23 cellular contexts compared by ENCODE assay signal in the genomic region with DNA sequence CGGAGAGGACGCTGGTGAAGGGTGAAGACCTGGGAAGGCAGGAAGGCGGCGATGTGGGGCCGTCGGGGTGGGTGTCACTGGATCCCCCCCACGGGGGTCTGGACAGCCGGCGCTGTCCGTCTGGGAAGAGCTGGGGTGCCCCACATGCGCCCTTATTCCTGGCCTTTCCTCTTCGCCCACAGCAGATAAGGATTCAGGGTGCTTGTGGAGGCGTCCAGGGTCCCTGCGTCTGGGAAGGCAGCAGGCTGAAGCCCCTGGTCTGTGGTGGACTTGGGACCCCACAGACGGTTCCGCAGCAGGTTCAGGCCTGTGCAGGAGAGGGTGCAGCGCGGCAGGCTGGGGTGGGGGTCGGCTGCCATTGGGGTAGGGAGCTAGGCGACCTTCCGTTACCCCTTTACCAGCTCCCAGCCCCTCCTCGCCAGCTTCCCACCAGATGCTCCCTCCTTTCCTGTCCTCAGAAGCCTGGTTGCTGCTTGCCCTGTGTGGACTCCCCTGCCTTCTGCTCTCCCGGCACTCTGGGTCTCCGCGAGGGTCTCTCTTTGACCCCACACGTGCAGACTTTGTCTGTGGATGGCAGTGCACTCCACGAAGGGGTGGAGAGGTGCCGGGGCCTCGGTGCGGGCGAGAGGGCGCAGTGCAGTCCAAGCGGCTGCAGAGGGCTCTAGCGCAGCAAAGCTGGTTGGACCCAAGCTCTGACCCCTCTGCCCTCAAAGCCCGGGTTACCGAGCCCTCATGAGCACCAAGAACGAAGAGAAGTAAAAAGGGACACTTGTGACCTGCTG. TPM values are rescaled to one million over a fixed set of nuclear protein-coding genes. Genes with fewer than 3 reads are reported as not detected.
A peak's percentile ranks its signal among the peaks of the same experiment; 100 is the strongest.
DNase-seq lines count a peak whose midpoint lies in the region; ATAC-seq, FAIRE-seq and TF ChIP-seq lines count a peak whose summit lies in the region.
"Had no signal": no experiment of that assay in that cellular context is flagged by ENCODE, and none has a peak within 500 bp of the region (broad histone marks: within the 10 kb centered on the region; RNA-seq: fewer than 3 reads in every experiment).

No MANE protein-coding gene starts in this region.

- no peaks in the 10 kb centered on the region for H3K36me3 ChIP-seq in Panc1 (ENCODE audit: control insufficient read depth, insufficient read depth, low read length)
- H3K36me3 ChIP-seq in endothelial cell of umbilical vein (ENCODE audit: control insufficient read depth in 2 of 2, extremely low read depth in 1 of 2, insufficient read depth in 2 of 2, low read length in 2 of 2), result no peaks in the 10 kb centered on the region
- H3K36me3 ChIP-seq in psoas muscle (ENCODE audit: insufficient read depth in 1 of 2, low read depth in 1 of 2), result no peaks in the 10 kb centered on the region
- H3K36me3 ChIP-seq: pancreas had no signal

- DNase-seq in SKM-1 treated with dmso at 0.1 percent for 144 hours (lab: John Stamatoyannopoulos, UW; ENCODE audit: unreplicated experiment), result peak; percentile 30
- no peak for DNase-seq in SKM-1 (lab: John Stamatoyannopoulos, UW; ENCODE audit: unreplicated experiment)
- no peak for DNase-seq in Panc1 (ENCODE audit: low read depth, low spot score)
- no peak for DNase-seq in endothelial cell of umbilical vein (ENCODE audit: low read depth, low spot score)
- no peak for DNase-seq in psoas muscle
- no peak for DNase-seq in NCI-H187 (lab: John Stamatoyannopoulos, UW)
- DNase-seq in kidney tubule cell (ENCODE audit: low spot score), result no peak
- DNase-seq: amygdala; CD4-positive, alpha-beta T cell; EL; IMR-90; kidney; mucosa of descending colon; NCI-H1105; NK-92 treated with Interleukin-12 subunit alpha and Interleukin-12 subunit beta, amount 100 ng/mL, for 24 hours; pancreas had no signal

- POLR2A ChIA-PET in Panc1 (lab: Charles Lee), result interaction anchor here (0.5 to 0.7 kb wide), 2 partner anchors 177 to 316 kb away, joined by 3 to 17 read pairs; no protein-coding TSS in a partner anchor
- POLR2A ChIA-PET in endothelial cell of umbilical vein (lab: Charles Lee), result no interaction called here

- dilution Hi-C loops in endothelial cell of umbilical vein (cut with MboI; ENCODE audit: extremely low pct_ligation_motif_present, low sequenced_read_pairs), result no loop called here

- H3K9me3 ChIP-seq in Panc1 (ENCODE audit: control insufficient read depth, insufficient read depth, low read depth, low read length) (no peaks in the 10 kb centered on the region), endothelial cell of umbilical vein (replicated peaks; ENCODE audit: control insufficient read depth, insufficient read depth, low read length) (no peaks in the 10 kb centered on the region), psoas muscle (no peaks in the 10 kb centered on the region)
- H3K9me3 ChIP-seq: mucosa of descending colon, pancreas had no signal

- ATAC-seq in Panc1 (peak; percentile 20), psoas muscle (peak in 3 of 4 donors; percentile 36 to 68 (median 68)), HG03439 (IDR thresholded peaks at IDR 0.05; ENCODE audit: unreplicated experiment) (no peak)
- ATAC-seq: mucosa of descending colon; stimulated activated memory B cell treated with anti-CD40 and anti-IgM and Interleukin-4, amounts not matched to agents 10 μg/mL and 1 μg/mL and 100 μg/mL, for 72 hours had no signal

- in situ Hi-C loops in Panc1 (cut with HindIII; ENCODE audit: low pct_unique_long_range_greater_than_20kb, low sequenced_read_pairs), result no loop called here

- intact Hi-C loops in Panc1 (cut with micrococcal nuclease; ENCODE audit: unreplicated experiment) (loop anchor here (10.0 kb wide), 1 partner anchor 317 kb away; a partner anchor contains a TSS), endothelial cell of umbilical vein (cut with micrococcal nuclease) (no loop called here), psoas muscle (cut with DNase I) (no loop called here)

- no peaks in the 10 kb centered on the region for H3K79me2 ChIP-seq in endothelial cell of umbilical vein (ENCODE audit: control insufficient read depth, insufficient read depth, low read length)

- FAIRE-seq in endothelial cell of umbilical vein (lab: Jason Lieb, UNC), result no peak
- FAIRE-seq: kidney, pancreas, TTC549 had no signal

- WGBS in psoas muscle, 3 donors, result 23 to 29% (median 24%) methylated on average over 35 to 37 of the region's 37 CpGs

- no peak for TF ChIP-seq POLR2A in endothelial cell of umbilical vein (IDR thresholded peaks at IDR 0.05; ENCODE audit: low read depth, low read length)

- H3K4me2 ChIP-seq in endothelial cell of umbilical vein (ENCODE audit: insufficient read depth, low read length), result no peak overlapping the region

- H3K9me1 ChIP-seq in endothelial cell of umbilical vein (replicated peaks; ENCODE audit: control insufficient read depth, extremely low read depth, insufficient read depth, low read length), result no peaks in the 10 kb centered on the region

- peak overlapping the region; percentile 42 to 52 for H3K4me3 ChIP-seq in Panc1 (ENCODE audit: low read depth in 2 of 2, low read length in 2 of 2)
- H3K4me3 ChIP-seq in endothelial cell of umbilical vein (replicated peaks in 1 of 3; ENCODE audit: insufficient read depth in 1 of 3, low read depth in 1 of 3, low read length in 3 of 3), result no peak overlapping the region
- H3K4me3 ChIP-seq in psoas muscle, result no peak overlapping the region
- H3K4me3 ChIP-seq: mucosa of descending colon, pancreas had no signal

- no peak overlapping the region for H2AFZ ChIP-seq in endothelial cell of umbilical vein (ENCODE audit: low read depth, low read length)

- CTCF ChIA-PET in Panc1 (lab: Charles Lee) (interaction anchor here (0.6 to 1.3 kb wide), 5 partner anchors 22 to 330 kb away, joined by 3 to 19 read pairs (median 4); no protein-coding TSS in a partner anchor), endothelial cell of umbilical vein (lab: Charles Lee) (interaction anchor here (1.1 to 1.6 kb wide), 2 partner anchors 22 to 139 kb away, joined by 3 to 4 read pairs; no protein-coding TSS in a partner anchor)

- H3K27me3 ChIP-seq in Panc1 (ENCODE audit: control insufficient read depth, insufficient read depth, low read length) (no peaks in the 10 kb centered on the region), endothelial cell of umbilical vein (ENCODE audit: control insufficient read depth in 2 of 2, insufficient read depth in 2 of 2, low read length in 2 of 2) (peaks cover 40 to 55% of the 10 kb centered on the region in 2 experiments), psoas muscle (ENCODE audit: insufficient read depth in 3 of 3, low read length in 2 of 3) (peaks cover 0 to 83% (median 38%) of the 10 kb centered on the region in 3 donors)

- H3K27ac ChIP-seq in Panc1 (ENCODE audit: low read length), result peak overlapping the region; percentile 95
- no peak overlapping the region for H3K27ac ChIP-seq in endothelial cell of umbilical vein (ENCODE audit: insufficient read depth, low read depth, low read length)
- H3K27ac ChIP-seq in psoas muscle, result no peak overlapping the region
- H3K27ac ChIP-seq: pancreas had no signal

- H4K20me1 ChIP-seq in endothelial cell of umbilical vein (replicated peaks; ENCODE audit: control insufficient read depth, extremely low read depth, insufficient read depth, low read length), result no peaks in the 10 kb centered on the region

- H3K4me1 ChIP-seq in Panc1 (ENCODE audit: control insufficient read depth, insufficient read depth, low read length) (peaks cover 44% of the 10 kb centered on the region), endothelial cell of umbilical vein (ENCODE audit: control insufficient read depth, extremely low read depth, insufficient read depth, low read length) (no peaks in the 10 kb centered on the region), psoas muscle (peaks cover 19% of the 10 kb centered on the region)

- TF ChIP-seq CTCF in Panc1 (IDR thresholded peaks at IDR 0.05) (peak; percentile 79; the same call in 1 of the 2 replicates), endothelial cell of umbilical vein (IDR thresholded peaks at IDR 0.05; ENCODE audit: extremely low read depth in 1 of 2, insufficient read depth in 1 of 2, low read depth in 1 of 2, low read length in 2 of 2) (peak in 1 of 2 donors; percentile 4), psoas muscle (IDR thresholded peaks at IDR 0.05) (no peak)

- BruUV-seq in Panc1 (replicated peaks; lab: Mats Ljungman, UMichigan) (TSS peak; percentile 90), endothelial cell of umbilical vein (replicated peaks; lab: Mats Ljungman, UMichigan) (no TSS peak)

- H3K9ac ChIP-seq in endothelial cell of umbilical vein (replicated peaks; ENCODE audit: extremely low read depth, insufficient read depth, low read length), result no peak overlapping the region

TF ChIP-seq in endothelial cell of umbilical vein, 7 proteins besides CTCF, POLR2A, EP300 and RAD21 (continues in another document):
- TF ChIP-seq, protein P1, sequence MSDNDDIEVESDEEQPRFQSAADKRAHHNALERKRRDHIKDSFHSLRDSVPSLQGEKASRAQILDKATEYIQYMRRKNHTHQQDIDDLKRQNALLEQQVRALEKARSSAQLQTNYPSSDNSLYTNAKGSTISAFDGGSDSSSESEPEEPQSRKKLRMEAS (IDR thresholded peaks at IDR 0.05; ENCODE audit: insufficient read depth, insufficient read length), result no peak

RNA-seq across cellular contexts. Expression of a gene that starts 2.1 kb away (rescaled TPM):
- 53.2 TPM for total RNA-seq in Panc1 (2021; ENCODE audit: unreplicated experiment)
- 45.6 TPM for polyA plus RNA-seq in Panc1 (2012; ENCODE audit: insufficient read length)
- total RNA-seq in endothelial cell of umbilical vein, result not detected in 2 replicates
- polyA plus RNA-seq in endothelial cell of umbilical vein, result not detected in 2 replicates
- polyA plus RNA-seq in endothelial cell of umbilical vein (2011; cell fraction: cytosol; rRNA removed), result not detected in 2 replicates
- not detected in 2 replicates for polyA plus RNA-seq in endothelial cell of umbilical vein (2011; cell fraction: nucleus; rRNA removed)
- polyA plus RNA-seq in endothelial cell of umbilical vein (2012), result not detected in 2 replicates
- not detected in 2 replicates for polyA minus RNA-seq in endothelial cell of umbilical vein
- polyA minus RNA-seq in endothelial cell of umbilical vein (2011; cell fraction: cytosol; rRNA and poly(A)+ RNA removed), result not detected
- polyA minus RNA-seq in endothelial cell of umbilical vein (2011; cell fraction: nucleus; rRNA and poly(A)+ RNA removed), result not detected in 2 replicates
- total RNA-seq in psoas muscle, result under 1 TPM in 2 of 4 donors, not detected in 2; 0.13 to 0.14 TPM
- polyA plus RNA-seq in psoas muscle, result under 1 TPM in 2 of 3 donors, not detected in 1; 0.01 to 0.03 TPM
- total RNA-seq: A673; activated CD8-positive, alpha-beta memory T cell treated with anti-CD3 and anti-CD28 coated beads for 36 hours; activated T-helper 2 cell treated with anti-CD3 and anti-CD28 coated beads, Interferon-gamma antibody, Interleukin-2, Interleukin-4, amounts not matched to agents 10 μg/mL and 5 μg/mL and 100 μg/mL, durations not matched to agents 14 hours and 24 hours and 36 hours; CD4-positive, alpha-beta T cell; chondrocyte; IMR-90 had no signal
- polyA plus RNA-seq: IMR-90 had no signal

RNA-seq across cellular contexts. Expression of a gene that starts 50.5 kb away (rescaled TPM):
- total RNA-seq in Panc1 (2021; ENCODE audit: unreplicated experiment) (not detected), endothelial cell of umbilical vein (not detected in 2 replicates), psoas muscle (not detected)
- not detected for polyA plus RNA-seq in Panc1 (2012; ENCODE audit: insufficient read length)
- polyA plus RNA-seq in endothelial cell of umbilical vein (not detected in 2 replicates), psoas muscle (under 1 TPM in 2 of 3 donors, not detected in 1; 0.03 to 0.08 TPM)
- polyA plus RNA-seq in endothelial cell of umbilical vein (2011; cell fraction: cytosol; rRNA removed), result not detected in 2 replicates
- not detected in 2 replicates for polyA plus RNA-seq in endothelial cell of umbilical vein (2011; cell fraction: nucleus; rRNA removed)
- not detected in 2 replicates for polyA plus RNA-seq in endothelial cell of umbilical vein (2012)
- polyA minus RNA-seq in endothelial cell of umbilical vein, result not detected in 2 replicates
- not detected for polyA minus RNA-seq in endothelial cell of umbilical vein (2011; cell fraction: cytosol; rRNA and poly(A)+ RNA removed)
- not detected in 2 replicates for polyA minus RNA-seq in endothelial cell of umbilical vein (2011; cell fraction: nucleus; rRNA and poly(A)+ RNA removed)
- total RNA-seq: A673; activated CD8-positive, alpha-beta memory T cell treated with anti-CD3 and anti-CD28 coated beads for 36 hours; activated T-helper 2 cell treated with anti-CD3 and anti-CD28 coated beads, Interferon-gamma antibody, Interleukin-2, Interleukin-4, amounts not matched to agents 10 μg/mL and 5 μg/mL and 100 μg/mL, durations not matched to agents 14 hours and 24 hours and 36 hours; CD4-positive, alpha-beta T cell; chondrocyte; IMR-90 had no signal
- polyA plus RNA-seq: IMR-90 had no signal

Comparison
In these comparisons a context has a peak if more than half of its experiments do, and no peak if none do; other contexts are left out.
1. H3K4me3 ChIP-seq: peak in Panc1 (2 of 2); none in endothelial cell of umbilical vein (0 of 3) and psoas muscle (single experiment).
2. RNA of a gene that starts 2.1 kb away (total RNA-seq): 53.2 TPM in Panc1 (single experiment); 0.13 to 0.14 TPM in psoas muscle and not detected in endothelial cell of umbilical vein; every median in the first group is over 10 times any median in the second.